ENCODE assay signal across 20 cellular contexts in genomic region chr15:70400766-70401541, GRCh38.
DNase-seq lines count a peak whose midpoint lies in the region; ATAC-seq, FAIRE-seq and TF ChIP-seq lines count a peak whose summit lies in the region.
"Had no signal": no experiment of that assay in that cellular context is flagged by ENCODE, and none has a peak within 500 bp of the region (broad histone marks: within the 10 kb centered on the region; RNA-seq: fewer than 3 reads in every experiment).

No MANE protein-coding gene starts in this region.

- intact Hi-C loops in aorta (cut with DNase I): no loop called here

- ATAC-seq in aorta (ENCODE audit: low FRiP score) (peak; percentile 65), HG03095 (IDR thresholded peaks at IDR 0.05; ENCODE audit: unreplicated experiment) (no peak)
- ATAC-seq: CD8-positive, alpha-beta T cell; GM23338; HepG2; SK-N-SH treated with all-trans-retinoic acid at 6 μM for 48 hours had no signal

- DNase-seq in LHCN-M2 (ENCODE audit: low read depth) (peak; percentile 43), astrocyte of the spinal cord (ENCODE audit: low read depth, low spot score) (peak; percentile 42), myocyte (ENCODE audit: low read depth) (peak; percentile 75), aorta (no peak), GM12892 (ENCODE audit: insufficient read length) (no peak), NCI-H146 (lab: John Stamatoyannopoulos, UW) (no peak)
- DNase-seq: CD8-positive, alpha-beta T cell; DMS79; KG1; NCI-H1092 treated with DMSO at 0.1 percent for 48 hours; NCI-H1694; NCI-H2227 treated with DMSO at 0.1 percent for 48 hours; NCI-H524 treated with DMSO at 0.1 percent for 48 hours; Peyer's patch; SHP77 had no signal

- H3K27me3 ChIP-seq in aorta (ENCODE audit: control insufficient read depth in 1 of 2, insufficient read depth in 2 of 2, low read length in 1 of 2): no peaks in the 10 kb centered on the region
- H3K27me3 ChIP-seq: BLaER1, Peyer's patch had no signal

- no peaks in the 10 kb centered on the region for H3K4me1 ChIP-seq in aorta (ENCODE audit: control insufficient read depth in 1 of 2, insufficient read depth in 2 of 2, low read length in 2 of 2)
- H3K4me1 ChIP-seq: BLaER1, Peyer's patch had no signal

- in situ Hi-C loops in astrocyte of the spinal cord (cut with HindIII; ENCODE audit: low sequenced_read_pairs): no loop called here

- no peak overlapping the region for H3K27ac ChIP-seq in aorta (ENCODE audit: low read depth in 1 of 2, low read length in 2 of 2)
- H3K27ac ChIP-seq: BLaER1, Peyer's patch had no signal

- TF ChIP-seq POLR2A in GM12892 (IDR thresholded peaks at IDR 0.05; ENCODE audit: low read depth, low read length): no peak

- H3K9me3 ChIP-seq in aorta (ENCODE audit: control insufficient read depth, low read length): peaks cover 2% of the 10 kb centered on the region
- H3K9me3 ChIP-seq: BLaER1, Peyer's patch had no signal

- 97 to 98% methylated on average over 4 of the region's 4 CpGs for WGBS in aorta, 2 donors

- FAIRE-seq in GM12892 (lab: Jason Lieb, UNC): no peak
- FAIRE-seq: HepG2 had no signal

- H3K4me3 ChIP-seq in astrocyte of the spinal cord (ENCODE audit: low read depth, low read length) (no peak overlapping the region), aorta (ENCODE audit: low read length in 2 of 2) (no peak overlapping the region)
- H3K4me3 ChIP-seq: BLaER1, GM23338, Peyer's patch had no signal

- no peaks in the 10 kb centered on the region for H3K36me3 ChIP-seq in aorta (ENCODE audit: control insufficient read depth in 1 of 2, insufficient read depth in 2 of 2, low read length in 1 of 2)
- H3K36me3 ChIP-seq: BLaER1, Peyer's patch had no signal

- no peak for TF ChIP-seq CTCF in astrocyte of the spinal cord (IDR thresholded peaks at IDR 0.05; ENCODE audit: low read depth, low read length)

Comparison
In these comparisons a context has a peak if more than half of its experiments do, and no peak if none do; other contexts are left out.
1. DNase-seq: peak in LHCN-M2 (single experiment), astrocyte of the spinal cord (single experiment) and myocyte (single experiment); none in aorta (0 of 2), GM12892 (single experiment) and NCI-H146 (single experiment).